Comparison of ENCODE assay signal across 8 cellular contexts in the genomic region with DNA sequence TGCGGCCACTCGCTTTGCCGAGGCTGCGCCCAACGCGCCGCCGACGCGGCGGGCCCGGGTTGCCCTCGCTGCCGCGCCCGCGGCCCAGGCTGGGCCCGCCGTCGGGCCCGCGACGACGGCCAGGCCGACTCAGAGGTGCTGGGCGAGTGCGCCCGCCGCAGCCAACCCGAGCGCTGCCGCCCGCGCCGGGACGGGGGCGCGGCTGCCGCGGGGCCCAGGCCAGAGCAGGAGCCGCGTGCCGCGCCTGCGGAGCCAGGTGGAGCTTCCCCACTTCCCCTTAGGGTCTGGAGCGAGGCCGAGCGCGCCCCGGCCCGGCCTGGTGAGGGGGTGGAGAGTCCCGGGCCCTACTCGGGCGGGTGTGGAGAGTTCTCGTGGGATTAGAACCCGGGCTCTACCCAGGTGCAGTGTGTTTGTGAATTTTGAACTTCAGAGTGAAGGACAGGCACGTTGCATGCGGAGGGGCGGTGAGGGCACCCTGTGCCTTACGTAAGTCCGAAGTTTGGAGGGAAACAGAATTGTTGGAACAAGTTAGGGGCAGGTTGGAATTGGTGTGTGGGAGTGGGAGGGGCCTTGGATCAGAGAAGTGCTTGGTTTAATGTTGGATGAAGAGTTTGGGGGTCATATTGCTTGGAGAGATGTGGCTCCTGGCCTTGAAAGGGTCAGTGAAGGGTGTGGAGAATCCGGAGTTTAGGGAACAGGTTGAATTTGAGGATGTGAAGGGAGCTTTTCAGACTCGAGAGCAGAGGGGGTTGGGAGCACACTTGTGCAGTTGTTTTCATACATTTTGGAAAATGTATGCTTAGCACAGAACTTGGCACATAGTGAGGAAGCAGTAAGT. TPM values are rescaled to one million over a fixed set of nuclear protein-coding genes. Genes with fewer than 3 reads are reported as not detected.
DNase-seq lines count a peak whose midpoint lies in the region; ATAC-seq and TF ChIP-seq lines count a peak whose summit lies in the region.

No MANE protein-coding gene starts in this region.

- peaks cover 38% of the 10 kb centered on the region for H3K79me2 ChIP-seq in neural cell (replicated peaks; ENCODE audit: insufficient read depth, low read length)

- 0 to 1% methylated on average over 18 to 60 of the region's 63 CpGs for WGBS in tibial nerve, 2 donors

- peak overlapping the region; percentile 74 to 93 (median 88) for H3K4me2 ChIP-seq in BLaER1 treated with 17β-estradiol and CSF1 and Interleukin-3, amounts not matched to agents 10 nM and 100 nM
- peak overlapping the region; percentile 56 for H3K4me2 ChIP-seq in neural cell (ENCODE audit: low read length)

- peaks cover 47% of the 10 kb centered on the region for H3K4me1 Mint-ChIP-seq in activated T-cell treated with anti-CD3 and anti-CD28 coated beads, Interleukin-2, amount 50 U/mL, for 72 hours (ENCODE audit: low read depth)

- H3K27me3 ChIP-seq in BLaER1 treated with 17β-estradiol and CSF1 and Interleukin-3, amounts not matched to agents 10 nM and 100 nM = no peaks in the 10 kb centered on the region
- H3K27me3 ChIP-seq in neural cell (ENCODE audit: insufficient read depth, low read depth, low read length) (no peaks in the 10 kb centered on the region), tibial nerve (no peaks in the 10 kb centered on the region)

- H4K20me1 ChIP-seq in BLaER1 treated with 17β-estradiol and CSF1 and Interleukin-3, amounts not matched to agents 10 nM and 100 nM = peaks cover 2 to 47% (median 36%) of the 10 kb centered on the region in 11 experiments; a peak in 16 of 22 replicates
- no peaks in the 10 kb centered on the region for H4K20me1 ChIP-seq in neural cell (ENCODE audit: insufficient read depth)

- peaks cover 0 to 24% (median 12%) of the 10 kb centered on the region in 11 experiments; a peak in 12 of 22 replicates for H3K36me3 ChIP-seq in BLaER1 treated with 17β-estradiol and CSF1 and Interleukin-3, amounts not matched to agents 10 nM and 100 nM
- H3K36me3 ChIP-seq in neural cell (ENCODE audit: insufficient read depth, low read length) (no peaks in the 10 kb centered on the region), tibial nerve (no peaks in the 10 kb centered on the region)

- H3K9me2 ChIP-seq in neural cell (ENCODE audit: insufficient read depth, low read length) = no peaks in the 10 kb centered on the region

- H3K36me3 Mint-ChIP-seq in activated T-cell treated with anti-CD3 and anti-CD28 coated beads, Interleukin-2, amount 50 U/mL, for 72 hours (ENCODE audit: insufficient read depth in 2 of 2) = peaks cover 3% of the 10 kb centered on the region in 2 donors

- no peaks in the 10 kb centered on the region for H3K9me3 Mint-ChIP-seq in activated T-cell treated with anti-CD3 and anti-CD28 coated beads, Interleukin-2, amount 50 U/mL, for 72 hours

- H3F3A ChIP-seq in neural cell (ENCODE audit: insufficient read depth, low read length, poor library complexity, severe bottlenecking) = no peaks in the 10 kb centered on the region

- no peak for TF ChIP-seq EP300 in neural cell (conservative IDR thresholded peaks at IDR 0.05; ENCODE audit: poor library complexity, severe bottlenecking)
- peak in 1 of 2 donors; percentile 6 for TF ChIP-seq EP300 in tibial nerve (IDR thresholded peaks at IDR 0.05)

- peak overlapping the region; percentile 96 to 100 (median 99) for H3K9ac ChIP-seq in BLaER1 treated with 17β-estradiol and CSF1 and Interleukin-3, amounts not matched to agents 10 nM and 100 nM
- H3K9ac ChIP-seq in neural cell (ENCODE audit: low read length) = peak overlapping the region; percentile 87

- no peak for TF ChIP-seq RAD21 in neural cell (conservative IDR thresholded peaks at IDR 0.05)

- no peak for TF ChIP-seq CTCF in fibroblast of pulmonary artery (IDR thresholded peaks at IDR 0.05; ENCODE audit: low read length, missing control alignments)
- TF ChIP-seq CTCF in neural cell (IDR thresholded peaks at IDR 0.05; ENCODE audit: poor library complexity, severe bottlenecking) = no peak
- TF ChIP-seq CTCF in tibial nerve (IDR thresholded peaks at IDR 0.05) = peak in 2 of 5 experiments; percentile 3 to 7

- peak overlapping the region; percentile 87 for H3K27ac Mint-ChIP-seq in activated T-cell treated with anti-CD3 and anti-CD28 coated beads, Interleukin-2, amount 50 U/mL, for 72 hours

- TF ChIP-seq POLR2A in tibial nerve (IDR thresholded peaks at IDR 0.05) = no peak

- peak overlapping the region; percentile 90 to 98 for H3K4me3 Mint-ChIP-seq in activated T-cell treated with anti-CD3 and anti-CD28 coated beads, Interleukin-2, amount 50 U/mL, for 72 hours

- peaks cover 29 to 57% (median 33%) of the 10 kb centered on the region in 10 experiments for H3K4me1 ChIP-seq in BLaER1 treated with 17β-estradiol and CSF1 and Interleukin-3, amounts not matched to agents 10 nM and 100 nM
- peaks cover 0 to 50% (median 23%) of the 10 kb centered on the region in 4 donors for H3K4me1 ChIP-seq in tibial nerve

- 0 out of 22 replicates have a peak, but pooled peaks cover 0 to 3% (median 0%) of the 10 kb centered on the region in 11 experiments for H3K9me3 ChIP-seq in BLaER1 treated with 17β-estradiol and CSF1 and Interleukin-3, amounts not matched to agents 10 nM and 100 nM (replicated peaks in 1 of 11)
- H3K9me3 ChIP-seq in neural cell (ENCODE audit: low read length) (no peaks in the 10 kb centered on the region), tibial nerve (no peaks in the 10 kb centered on the region)

- peak overlapping the region; percentile 77 to 91 (median 86) for H3K4me3 ChIP-seq in BLaER1 treated with 17β-estradiol and CSF1 and Interleukin-3, amounts not matched to agents 10 nM and 100 nM
- peak overlapping the region; percentile 76 for H3K4me3 ChIP-seq in fibroblast of pulmonary artery (replicated peaks; ENCODE audit: low read depth, low read length)
- H3K4me3 ChIP-seq in neural cell (ENCODE audit: low read length) = peak overlapping the region; percentile 82
- H3K4me3 ChIP-seq in tibial nerve = peak overlapping the region; percentile 82 to 99 (median 91)

- peak; percentile 93 for DNase-seq in OCI-M1 (lab: John Stamatoyannopoulos, UW)
- peak; percentile 63 to 65 for DNase-seq in activated T-cell treated with anti-CD3 and anti-CD28 coated beads, Interleukin-2, amount 50 U/mL, for 72 hours
- peak; percentile 39 for DNase-seq in fibroblast of pulmonary artery (ENCODE audit: low read depth)
- no peak for DNase-seq in tibial nerve (ENCODE audit: low spot score in 2 of 2)

- ATAC-seq in GM18909 (IDR thresholded peaks at IDR 0.05; ENCODE audit: poor library complexity, unreplicated experiment) = peak; percentile 52
- peak; percentile 35 for ATAC-seq in HG03108 (IDR thresholded peaks at IDR 0.05; ENCODE audit: unreplicated experiment)
- peak; percentile 80 to 82 for ATAC-seq in activated T-cell treated with anti-CD3 and anti-CD28 coated beads, Interleukin-2, amount 50 U/mL, for 72 hours (replicated peaks in 1 of 2)

- H3K27me3 Mint-ChIP-seq in activated T-cell treated with anti-CD3 and anti-CD28 coated beads, Interleukin-2, amount 50 U/mL, for 72 hours (ENCODE audit: low read depth) = no peaks in the 10 kb centered on the region

- H2AFZ ChIP-seq in neural cell (ENCODE audit: low read depth, low read length) = peak overlapping the region; percentile 10

- H3K27ac ChIP-seq in BLaER1 treated with 17β-estradiol and CSF1 and Interleukin-3, amounts not matched to agents 10 nM and 100 nM = peak overlapping the region; percentile 97 to 100 (median 99)
- H3K27ac ChIP-seq in neural cell (ENCODE audit: low read length) = peak overlapping the region; percentile 79
- H3K27ac ChIP-seq in tibial nerve = peak overlapping the region; percentile 90 to 98 (median 96)

TF ChIP-seq in neural cell, 6 proteins besides CTCF, POLR2A, EP300 and RAD21:
- TF ChIP-seq TAF1 (IDR thresholded peaks at IDR 0.05; ENCODE audit: low read depth) = no peak
- no peak for TF ChIP-seq EZH2 (IDR thresholded peaks at IDR 0.05; ENCODE audit: borderline replicate concordance, insufficient read depth, low read length, poor library complexity, severe bottlenecking)
- TF ChIP-seq POLR2AphosphoS5 (IDR thresholded peaks at IDR 0.05) = no peak
- TF ChIP-seq MXI1 (conservative IDR thresholded peaks at IDR 0.05; ENCODE audit: poor library complexity, severe bottlenecking) = peak; percentile 61
- TF ChIP-seq, protein P1, sequence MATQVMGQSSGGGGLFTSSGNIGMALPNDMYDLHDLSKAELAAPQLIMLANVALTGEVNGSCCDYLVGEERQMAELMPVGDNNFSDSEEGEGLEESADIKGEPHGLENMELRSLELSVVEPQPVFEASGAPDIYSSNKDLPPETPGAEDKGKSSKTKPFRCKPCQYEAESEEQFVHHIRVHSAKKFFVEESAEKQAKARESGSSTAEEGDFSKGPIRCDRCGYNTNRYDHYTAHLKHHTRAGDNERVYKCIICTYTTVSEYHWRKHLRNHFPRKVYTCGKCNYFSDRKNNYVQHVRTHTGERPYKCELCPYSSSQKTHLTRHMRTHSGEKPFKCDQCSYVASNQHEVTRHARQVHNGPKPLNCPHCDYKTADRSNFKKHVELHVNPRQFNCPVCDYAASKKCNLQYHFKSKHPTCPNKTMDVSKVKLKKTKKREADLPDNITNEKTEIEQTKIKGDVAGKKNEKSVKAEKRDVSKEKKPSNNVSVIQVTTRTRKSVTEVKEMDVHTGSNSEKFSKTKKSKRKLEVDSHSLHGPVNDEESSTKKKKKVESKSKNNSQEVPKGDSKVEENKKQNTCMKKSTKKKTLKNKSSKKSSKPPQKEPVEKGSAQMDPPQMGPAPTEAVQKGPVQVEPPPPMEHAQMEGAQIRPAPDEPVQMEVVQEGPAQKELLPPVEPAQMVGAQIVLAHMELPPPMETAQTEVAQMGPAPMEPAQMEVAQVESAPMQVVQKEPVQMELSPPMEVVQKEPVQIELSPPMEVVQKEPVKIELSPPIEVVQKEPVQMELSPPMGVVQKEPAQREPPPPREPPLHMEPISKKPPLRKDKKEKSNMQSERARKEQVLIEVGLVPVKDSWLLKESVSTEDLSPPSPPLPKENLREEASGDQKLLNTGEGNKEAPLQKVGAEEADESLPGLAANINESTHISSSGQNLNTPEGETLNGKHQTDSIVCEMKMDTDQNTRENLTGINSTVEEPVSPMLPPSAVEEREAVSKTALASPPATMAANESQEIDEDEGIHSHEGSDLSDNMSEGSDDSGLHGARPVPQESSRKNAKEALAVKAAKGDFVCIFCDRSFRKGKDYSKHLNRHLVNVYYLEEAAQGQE (IDR thresholded peaks at IDR 0.05; ENCODE audit: borderline replicate concordance) = no peak

RNA-seq across cellular contexts. Expression of gene RNF169, which starts 0.7 kb away (rescaled TPM):
- 10 to 100 TPM; 18.5 to 20.5 TPM for total RNA-seq in activated T-cell treated with anti-CD3 and anti-CD28 coated beads, Interleukin-2, amount 50 U/mL, for 72 hours
- 9.0 and 10.6 TPM in 2 replicates for polyA plus RNA-seq in neural cell
- 34.8 and 38.3 TPM in 2 replicates for polyA minus RNA-seq in neural cell
- total RNA-seq in tibial nerve = 10 to 100 TPM; 20.1 to 23.4 (median 22.3) TPM

RNA-seq across cellular contexts. Expression of gene CHRDL2, which starts 18.1 kb away (rescaled TPM):
- total RNA-seq in activated T-cell treated with anti-CD3 and anti-CD28 coated beads, Interleukin-2, amount 50 U/mL, for 72 hours = not detected
- not detected in 2 replicates for polyA plus RNA-seq in neural cell
- 0.93 TPM in 1 of 2 replicates, not detected in the other for polyA minus RNA-seq in neural cell
- total RNA-seq in tibial nerve = not detected

Comparison
In these comparisons a context has a peak if more than half of its experiments do, and no peak if none do; other contexts are left out.
1. DNase-seq: peak in OCI-M1 (single experiment), activated T-cell treated with anti-CD3 and anti-CD28 coated beads, Interleukin-2, amount 50 U/mL, for 72 hours (2 of 2) and fibroblast of pulmonary artery (single experiment); none in tibial nerve (0 of 2).
2. Peak in every context shown above with its lines, with median percentiles within 50 percentile points of each other: H3K27ac ChIP-seq, H3K4me3 ChIP-seq and ATAC-seq.